ENCODE assay signal across 8 cellular contexts in genomic region chr5:11640474-11640873, GRCh38.
"Had no signal": no experiment of that assay in that cellular context is flagged by ENCODE, and none has a peak within 500 bp of the region (broad histone marks: within the 10 kb centered on the region; RNA-seq: fewer than 3 reads in every experiment).

No MANE protein-coding gene starts in this region.

- H3K4me1 ChIP-seq: HAP-1 had no signal

- H3K27ac ChIP-seq: GM23248, HL-60 had no signal

- H2AFZ ChIP-seq: GM23248 had no signal

- H3K4me3 ChIP-seq: GM23248, HAP-1 had no signal

- H3K36me3 ChIP-seq: HAP-1 had no signal

- H3K9me3 ChIP-seq: HAP-1 had no signal

- DNase-seq: GM23248, GOT3, H7, HFFc6, IMR-90 had no signal

- ATAC-seq: HCT116 had no signal

- H3K9ac ChIP-seq: GM23248 had no signal
